8 cellular contexts compared by ENCODE assay signal in genomic region chr2:237673130-237673921, GRCh38. TPM values are rescaled to one million over a fixed set of nuclear protein-coding genes. Genes with fewer than 3 reads are reported as not detected.
DNase-seq lines count a peak whose midpoint lies in the region; ATAC-seq and TF ChIP-seq lines count a peak whose summit lies in the region.

No MANE protein-coding gene starts in this region.

- H3K4me1 ChIP-seq in OCI-LY3 (ENCODE audit: low read length) (peaks cover 55% of the 10 kb centered on the region), esophagus squamous epithelium (peaks cover 18 to 75% (median 39%) of the 10 kb centered on the region in 3 donors), ovary (ENCODE audit: insufficient read depth) (peaks cover 23% of the 10 kb centered on the region)

- WGBS in esophagus squamous epithelium, 2 donors, result 3 to 26% methylated on average over 18 to 23 of the region's 36 CpGs
- 76 to 86% (median 84%) methylated on average over 36 of the region's 36 CpGs for WGBS in ovary, 3 donors

- DNase-seq in HUDEP-2 (lab: John Stamatoyannopoulos, UW; ENCODE audit: unreplicated experiment in 76 of 76) (peak in 65 of 76 experiments; percentile 6 to 70 (median 52)), activated T-cell treated with anti-CD3 and anti-CD28 coated beads for 4 hours (peak; percentile 91), esophagus squamous epithelium (lab: John Stamatoyannopoulos, UW) (peak; percentile 60), nephron progenitor cell (peak; percentile 48), ovary (no peak)
- DNase-seq in stimulated activated naive CD8-positive, alpha-beta T cell treated with anti-CD3 and anti-CD28 coated beads, Interleukin-15, amount 100 ng/mL, for 72 hours, result peak; percentile 73 to 83

- peak; percentile 79 for ATAC-seq in stimulated activated naive CD8-positive, alpha-beta T cell treated with anti-CD3 and anti-CD28 coated beads, Interleukin-15, amount 100 ng/mL, for 72 hours

- peak overlapping the region; percentile 15 for H3K27ac Mint-ChIP-seq in nephron progenitor cell
- peak overlapping the region; percentile 84 to 95 for H3K27ac Mint-ChIP-seq in stimulated activated naive CD8-positive, alpha-beta T cell treated with anti-CD3 and anti-CD28 coated beads, Interleukin-15, amount 100 ng/mL, for 72 hours

- H3K9me3 ChIP-seq in OCI-LY3 (ENCODE audit: insufficient read depth, low read length), result no peaks in the 10 kb centered on the region
- no peaks in the 10 kb centered on the region for H3K9me3 ChIP-seq in esophagus squamous epithelium
- H3K9me3 ChIP-seq in ovary, result no peaks in the 10 kb centered on the region

- H2AFZ ChIP-seq in OCI-LY3 (ENCODE audit: low read depth, low read length), result peak overlapping the region; percentile 73; the same call in 1 of the 2 replicates

- no peaks in the 10 kb centered on the region for H3K9me3 Mint-ChIP-seq in nephron progenitor cell
- H3K9me3 Mint-ChIP-seq in stimulated activated naive CD8-positive, alpha-beta T cell treated with anti-CD3 and anti-CD28 coated beads, Interleukin-15, amount 100 ng/mL, for 72 hours, result no peaks in the 10 kb centered on the region

- no peaks in the 10 kb centered on the region for H3K36me3 Mint-ChIP-seq in nephron progenitor cell (ENCODE audit: low read depth)

- no peaks in the 10 kb centered on the region for H3K79me2 ChIP-seq in OCI-LY3 (ENCODE audit: low read length)

- peak overlapping the region; percentile 59 for H3K4me3 Mint-ChIP-seq in nephron progenitor cell
- H3K4me3 Mint-ChIP-seq in stimulated activated naive CD8-positive, alpha-beta T cell treated with anti-CD3 and anti-CD28 coated beads, Interleukin-15, amount 100 ng/mL, for 72 hours, result peak overlapping the region; percentile 83 to 89

- H3K27me3 ChIP-seq in OCI-LY3 (ENCODE audit: low read depth, low read length) (peaks cover 42% of the 10 kb centered on the region), esophagus squamous epithelium (no peaks in the 10 kb centered on the region), ovary (no peaks in the 10 kb centered on the region)

- intact Hi-C loops in esophagus squamous epithelium (cut with DNase I) (loop anchor here (2.0 kb wide), 1 partner anchor 71 kb away; no protein-coding TSS in a partner anchor), ovary (cut with DNase I) (loop anchor here in 1 of 4 donors (10.0 kb wide), 1 partner anchor 71 kb away; no protein-coding TSS in a partner anchor)

- TF ChIP-seq CTCF in OCI-LY3 (IDR thresholded peaks at IDR 0.05; ENCODE audit: low read depth, low read length) (peak; percentile 60), esophagus squamous epithelium (IDR thresholded peaks at IDR 0.05) (peak; percentile 73 to 93 (median 89)), nephron progenitor cell (IDR thresholded peaks at IDR 0.05) (peak; percentile 62), ovary (IDR thresholded peaks at IDR 0.05) (peak in 1 of 3 donors; percentile 15)

- peak overlapping the region; percentile 24; the same call in 1 of the 2 replicates for H3K9ac ChIP-seq in OCI-LY3 (ENCODE audit: low read length)

- H3K27me3 Mint-ChIP-seq in nephron progenitor cell (ENCODE audit: low read depth, poor library complexity), result peaks cover 3% of the 10 kb centered on the region
- no peaks in the 10 kb centered on the region for H3K27me3 Mint-ChIP-seq in stimulated activated naive CD8-positive, alpha-beta T cell treated with anti-CD3 and anti-CD28 coated beads, Interleukin-15, amount 100 ng/mL, for 72 hours

- H4K20me1 ChIP-seq in OCI-LY3 (ENCODE audit: insufficient read depth, low read length), result no peaks in the 10 kb centered on the region; the same call in 1 of the 2 replicates

- peak in 1 of 4 donors; percentile 13 for TF ChIP-seq POLR2A in esophagus squamous epithelium (IDR thresholded peaks at IDR 0.05)
- no peak for TF ChIP-seq POLR2A in ovary (IDR thresholded peaks at IDR 0.05)

- no peak overlapping the region for H3K27ac ChIP-seq in OCI-LY3 (ENCODE audit: low read length)
- peak overlapping the region; percentile 72 to 90 (median 88) for H3K27ac ChIP-seq in esophagus squamous epithelium
- no peak overlapping the region for H3K27ac ChIP-seq in ovary

- TF ChIP-seq EP300 in ovary (IDR thresholded peaks at IDR 0.05), result no peak

- no peaks in the 10 kb centered on the region for H3K36me3 ChIP-seq in OCI-LY3 (replicated peaks; ENCODE audit: low read depth, low read length)
- H3K36me3 ChIP-seq in esophagus squamous epithelium, result no peaks in the 10 kb centered on the region
- H3K36me3 ChIP-seq in ovary, result no peaks in the 10 kb centered on the region

- H3K4me3 ChIP-seq in GM08714 (ENCODE audit: low read length) (peak overlapping the region; percentile 10; the same call in 1 of the 2 replicates), OCI-LY3 (ENCODE audit: low read length) (peak overlapping the region; percentile 83), esophagus squamous epithelium (peak overlapping the region; percentile 18 to 60 (median 41)), ovary (no peak overlapping the region)

- peak overlapping the region; percentile 98 for H3K4me2 ChIP-seq in OCI-LY3 (ENCODE audit: low read length)

- peaks cover 98% of the 10 kb centered on the region for H3K4me1 Mint-ChIP-seq in nephron progenitor cell
- H3K4me1 Mint-ChIP-seq in stimulated activated naive CD8-positive, alpha-beta T cell treated with anti-CD3 and anti-CD28 coated beads, Interleukin-15, amount 100 ng/mL, for 72 hours, result peaks cover 50% of the 10 kb centered on the region

RNA-seq across cellular contexts. Expression of gene LRRFIP1, which starts 45.9 kb away (rescaled TPM):
- total RNA-seq in esophagus squamous epithelium (100 to 1,000 TPM in 2 of 4 donors, 10 to 100 TPM in 2; 84.9 to 152 (median 120) TPM), ovary (10 to 100 TPM; 32.4 to 71.1 (median 56.1) TPM)
- polyA plus RNA-seq in ovary, result 10 to 100 TPM; 27.4 to 71.1 TPM

Comparison
In these comparisons a context has a peak if more than half of its experiments do, and no peak if none do; other contexts are left out.
1. DNase-seq: peak in HUDEP-2 (65 of 76), activated T-cell treated with anti-CD3 and anti-CD28 coated beads for 4 hours (single experiment), esophagus squamous epithelium (single experiment), nephron progenitor cell (single experiment) and stimulated activated naive CD8-positive, alpha-beta T cell treated with anti-CD3 and anti-CD28 coated beads, Interleukin-15, amount 100 ng/mL, for 72 hours (2 of 2); none in ovary (0 of 5).
2. H3K27ac ChIP-seq: peak in esophagus squamous epithelium (4 of 4); none in OCI-LY3 (single experiment) and ovary (0 of 2).